ENCODE assay signal across 8 cellular contexts in genomic region chr14:91241848-91242247, GRCh38. TPM values are rescaled to one million over a fixed set of nuclear protein-coding genes. Genes with fewer than 3 reads are reported as not detected.
DNase-seq lines count a peak whose midpoint lies in the region; ATAC-seq and TF ChIP-seq lines count a peak whose summit lies in the region.

No MANE protein-coding gene starts in this region.

- no peak overlapping the region for H3K9ac ChIP-seq in H9 (ENCODE audit: extremely low read depth, insufficient read length, low read length)

- CTCF ChIA-PET in MCF 10A (lab: Yijun Ruan, JAX) = interaction anchor here (1.8 kb wide), 1 partner anchor 10 kb away, joined by 5 read pairs; no protein-coding TSS in a partner anchor

- H4K20me1 ChIP-seq in H9 (ENCODE audit: control insufficient read depth, insufficient read depth, insufficient read length) = no peaks in the 10 kb centered on the region

- no peaks in the 10 kb centered on the region for H3K27me3 ChIP-seq in H9 (ENCODE audit: insufficient read depth, low read length)

- no peaks in the 10 kb centered on the region for H3K9me3 ChIP-seq in H9 (ENCODE audit: control insufficient read depth, low read depth, low read length)

- TF ChIP-seq CTCF in neural crest cell (conservative IDR thresholded peaks at IDR 0.05) = no peak
- no peak for TF ChIP-seq CTCF in H9 (conservative IDR thresholded peaks at IDR 0.05)
- TF ChIP-seq CTCF in MCF 10A (IDR thresholded peaks at IDR 0.05; ENCODE audit: unreplicated experiment) = no peak

- ATAC-seq in GM18873 (IDR thresholded peaks at IDR 0.05; ENCODE audit: low FRiP score, unreplicated experiment) (peak; percentile 55), HG02798 (IDR thresholded peaks at IDR 0.05; ENCODE audit: poor library complexity, unreplicated experiment) (peak; percentile 47)

- H3T11ph ChIP-seq in H9 (ENCODE audit: low read length) = no peak overlapping the region

- no peaks in the 10 kb centered on the region for H3K4me1 ChIP-seq in H9 (ENCODE audit: insufficient read depth, low read length)

- no peak overlapping the region for H2BK20ac ChIP-seq in H9 (ENCODE audit: low read depth, low read length, poor library complexity, severe bottlenecking)

- H3K56ac ChIP-seq in H9 (ENCODE audit: insufficient read length, low read depth, low read length) = no peak overlapping the region

- no peaks in the 10 kb centered on the region for H3K23me2 ChIP-seq in H9 (ENCODE audit: insufficient read length, low read depth, low read length, poor library complexity, severe bottlenecking)

- H2BK12ac ChIP-seq in H9 (ENCODE audit: insufficient read length, low read depth, low read length) = no peak overlapping the region

- WGBS in H9 (ENCODE audit: extremely low coverage, insufficient read length, low lambda C conversion rate) = no CpG with 5 or more reads among the region's 8 CpGs

- H3K14ac ChIP-seq in H9 (ENCODE audit: insufficient read depth, low read length) = no peak overlapping the region

- H4K5ac ChIP-seq in H9 (ENCODE audit: insufficient read length, low read depth, low read length) = no peak overlapping the region

- H2AFZ ChIP-seq in H9 (ENCODE audit: low read length) = no peak overlapping the region

- H3K27ac Mint-ChIP-seq in neural crest cell (ENCODE audit: unreplicated experiment) = peak overlapping the region; percentile 20
- H3K27ac Mint-ChIP-seq in H9 = no peak overlapping the region
- H3K27ac Mint-ChIP-seq in MCF 10A (ENCODE audit: low read depth, unreplicated experiment) = no peak overlapping the region

- DNase-seq in SIG-M5 treated with dmso at 0.1 percent for 504 hours (lab: John Stamatoyannopoulos, UW; ENCODE audit: unreplicated experiment) = peak; percentile 97
- DNase-seq in neural crest cell (ENCODE audit: low read depth, low spot score) = no peak
- DNase-seq in NCI-H526 (lab: John Stamatoyannopoulos, UW) = no peak
- DNase-seq in H9 = no peak
- DNase-seq in MCF 10A (ENCODE audit: unreplicated experiment) = no peak
- no peak for DNase-seq in SW 1271 (lab: John Stamatoyannopoulos, UW)

- H3K4ac ChIP-seq in H9 (ENCODE audit: low read depth, low read length) = no peak overlapping the region

- H3K9me3 Mint-ChIP-seq in neural crest cell = peaks cover 2% of the 10 kb centered on the region
- H3K9me3 Mint-ChIP-seq in H9 = peaks cover 0 to 3% of the 10 kb centered on the region in 2 experiments; a peak in 2 of 5 replicates
- peaks cover 8% of the 10 kb centered on the region for H3K9me3 Mint-ChIP-seq in MCF 10A (ENCODE audit: unreplicated experiment)

- H2BK15ac ChIP-seq in H9 (ENCODE audit: low read depth, low read length) = no peak overlapping the region

- H3K27me3 Mint-ChIP-seq in neural crest cell (ENCODE audit: low read depth) (peaks cover 19% of the 10 kb centered on the region), H9 (ENCODE audit: low read depth) (peaks cover 20% of the 10 kb centered on the region), MCF 10A (ENCODE audit: insufficient read depth, unreplicated experiment) (no peaks in the 10 kb centered on the region)

- no peak overlapping the region for H4K91ac ChIP-seq in H9 (ENCODE audit: insufficient read length, low read depth, low read length)

- H3K36me3 Mint-ChIP-seq in neural crest cell (ENCODE audit: low read depth) (no peaks in the 10 kb centered on the region), H9 (ENCODE audit: insufficient read depth in 1 of 3, low read depth in 3 of 3) (no peaks in the 10 kb centered on the region; a peak in 1 of 7 replicates), MCF 10A (ENCODE audit: insufficient read depth, unreplicated experiment) (no peaks in the 10 kb centered on the region)

- H3K4me3 Mint-ChIP-seq in neural crest cell (no peak overlapping the region), H9 (no peak overlapping the region), MCF 10A (ENCODE audit: unreplicated experiment) (no peak overlapping the region)

- no peaks in the 10 kb centered on the region for H3K79me2 ChIP-seq in H9 (ENCODE audit: insufficient read depth, low read length)

- H3K4me2 ChIP-seq in H9 (ENCODE audit: insufficient read depth, insufficient read length, low read length) = no peak overlapping the region

- no peak overlapping the region for H3K27ac ChIP-seq in H9 (ENCODE audit: insufficient read length, low read depth, low read length)

- no peak overlapping the region for H3K18ac ChIP-seq in H9 (ENCODE audit: insufficient read length, low read depth, low read length)

- intact Hi-C loops in MCF 10A (cut with micrococcal nuclease) = no loop called here

- POLR2A ChIA-PET in MCF 10A (lab: Yijun Ruan, JAX) = no interaction called here

- no peak overlapping the region for H2AK5ac ChIP-seq in H9 (ENCODE audit: insufficient read length, low read length)

- no peak overlapping the region for H2BK120ac ChIP-seq in H9 (ENCODE audit: low read depth, low read length, poor library complexity, severe bottlenecking)

- H2BK5ac ChIP-seq in H9 (ENCODE audit: insufficient read length, low read length) = no peak overlapping the region

- H3K79me1 ChIP-seq in H9 (ENCODE audit: insufficient read depth, low read depth, low read length, poor library complexity, severe bottlenecking) = no peaks in the 10 kb centered on the region

- no peak overlapping the region for H3K23ac ChIP-seq in H9 (ENCODE audit: insufficient read length, low read depth, low read length)

- BruUV-seq in MCF 10A (replicated peaks; lab: Mats Ljungman, UMichigan) = no TSS peak

- no peak overlapping the region for H4K8ac ChIP-seq in H9 (replicated peaks; ENCODE audit: insufficient read length, low read depth, low read length)

- H3K4me1 Mint-ChIP-seq in neural crest cell (no peaks in the 10 kb centered on the region), H9 (peaks cover 4 to 18% of the 10 kb centered on the region in 2 experiments; a peak in 3 of 4 replicates), MCF 10A (ENCODE audit: insufficient read depth, unreplicated experiment) (no peaks in the 10 kb centered on the region)

RNA-seq across cellular contexts. Expression of gene GPR68, which starts 2.7 kb away (rescaled TPM):
- total RNA-seq in neural crest cell (0.14 and 0.36 TPM in 2 replicates), H9 (2021) (0.07 and 0.33 TPM in 2 replicates), MCF 10A (2022) (0.10 and 0.14 TPM in 2 replicates)
